Comparison of ENCODE assay signal across 14 cellular contexts in the genomic region with DNA sequence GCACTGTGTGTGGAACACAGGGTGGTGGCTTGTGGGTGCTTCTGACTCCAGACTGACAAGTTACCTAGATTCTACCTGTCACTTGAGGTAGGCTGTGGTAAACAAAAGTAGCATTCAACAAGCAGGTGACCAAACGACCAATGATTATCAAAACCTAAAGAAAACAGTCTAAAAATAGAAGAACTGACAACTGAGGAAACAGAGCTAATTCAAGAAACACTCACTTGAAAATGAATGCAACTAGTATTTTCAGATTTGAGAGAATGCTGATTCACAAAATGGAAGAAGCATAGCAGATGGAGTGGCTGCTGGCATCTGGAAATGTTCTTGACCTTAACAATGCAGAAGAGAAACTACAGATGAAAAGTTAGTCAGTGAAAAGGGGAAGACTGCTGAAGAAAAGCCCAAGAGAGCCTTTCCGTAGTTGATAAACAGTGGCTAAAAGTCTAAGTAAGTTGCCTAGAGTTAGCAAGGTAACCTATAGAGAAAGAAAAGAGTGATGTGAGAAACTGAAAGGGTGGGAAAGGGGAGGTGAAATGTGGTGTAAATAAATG.
A peak's percentile ranks its signal among the peaks of the same experiment; 100 is the strongest.
DNase-seq lines count a peak whose midpoint lies in the region; ATAC-seq and TF ChIP-seq lines count a peak whose summit lies in the region.
"Had no signal": no experiment of that assay in that cellular context is flagged by ENCODE, and none has a peak within 500 bp of the region (broad histone marks: within the 10 kb centered on the region; RNA-seq: fewer than 3 reads in every experiment).

No MANE protein-coding gene starts in this region.

- no peaks in the 10 kb centered on the region for H3K4me1 ChIP-seq in ascending aorta

- DNase-seq in NOMO-1 treated with DMSO at 0.1 percent for 48 hours (lab: John Stamatoyannopoulos, UW; ENCODE audit: unreplicated experiment) (peak; percentile 86), ascending aorta (ENCODE audit: low spot score in 2 of 2) (no peak), RWPE1 (ENCODE audit: low spot score) (no peak), sciatic nerve (ENCODE audit: low spot score) (no peak)
- DNase-seq: AML-193, amniotic stem cell, dorsolateral prefrontal cortex, NCI-H146, PC-3 had no signal

- no peaks in the 10 kb centered on the region for H3K36me3 ChIP-seq in ascending aorta

- H3K27ac ChIP-seq in ascending aorta (no peak overlapping the region), RWPE1 (no peak overlapping the region)
- H3K27ac ChIP-seq: dorsolateral prefrontal cortex had no signal

- TF ChIP-seq CTCF in ascending aorta (IDR thresholded peaks at IDR 0.05) (no peak), RWPE1 (conservative IDR thresholded peaks at IDR 0.05; ENCODE audit: low read depth) (no peak)

- H3K9me3 ChIP-seq in ascending aorta, result peaks cover 0 to 12% of the 10 kb centered on the region in 2 donors

- no peaks in the 10 kb centered on the region for H3K27me3 ChIP-seq in ascending aorta
- H3K27me3 ChIP-seq: dorsolateral prefrontal cortex had no signal

- intact Hi-C loops in ascending aorta (cut with DNase I) (no loop called here), sciatic nerve (cut with DNase I) (no loop called here)

- ATAC-seq in GM18517 (IDR thresholded peaks at IDR 0.05; ENCODE audit: unreplicated experiment) (peak; percentile 86), GM21526 (IDR thresholded peaks at IDR 0.05; ENCODE audit: low FRiP score, unreplicated experiment) (peak; percentile 75), HG03108 (IDR thresholded peaks at IDR 0.05; ENCODE audit: unreplicated experiment) (peak; percentile 79), esophagus mucosa (no peak), sciatic nerve (no peak)
- ATAC-seq: GM23338, PC-3 had no signal

- no peak overlapping the region for H3K4me3 ChIP-seq in ascending aorta
- H3K4me3 ChIP-seq: dorsolateral prefrontal cortex, GM23338 had no signal

- CTCF ChIA-PET in RWPE1 (lab: Yijun Ruan, JAX), result no interaction called here

- POLR2A ChIA-PET in RWPE1 (lab: Yijun Ruan, JAX; ENCODE audit: low non-redundant PET), result no interaction called here

Comparison
In these comparisons a context has a peak if more than half of its experiments do, and no peak if none do; other contexts are left out.
1. ATAC-seq: peak in GM18517 (single experiment), GM21526 (single experiment) and HG03108 (single experiment); none in esophagus mucosa (single experiment) and sciatic nerve (single experiment).